15 cellular contexts compared by ENCODE assay signal in the genomic region with DNA sequence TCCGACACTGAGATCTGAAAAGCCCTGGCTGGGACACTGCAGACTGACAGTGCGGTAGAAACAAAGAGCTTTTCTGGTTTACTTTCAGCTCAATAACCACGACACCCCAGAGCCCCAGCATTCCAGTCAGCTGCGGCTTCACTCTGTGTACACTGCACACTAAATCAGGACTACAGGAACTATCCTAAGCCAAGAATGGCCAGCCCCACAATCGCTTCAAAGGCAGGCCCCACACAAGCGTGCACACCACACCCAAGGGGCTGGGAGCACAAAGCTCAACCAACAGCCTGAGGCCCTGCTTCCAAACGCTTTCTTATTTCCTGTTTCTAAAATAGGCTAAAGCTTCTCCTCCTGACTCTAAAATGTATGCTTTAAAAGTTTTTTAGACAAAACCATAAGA. TPM values are rescaled to one million over a fixed set of nuclear protein-coding genes. Genes with fewer than 3 reads are reported as not detected.
DNase-seq lines count a peak whose midpoint lies in the region; ATAC-seq, FAIRE-seq and TF ChIP-seq lines count a peak whose summit lies in the region.
"Had no signal": no experiment of that assay in that cellular context is flagged by ENCODE, and none has a peak within 500 bp of the region (broad histone marks: within the 10 kb centered on the region; RNA-seq: fewer than 3 reads in every experiment).

No MANE protein-coding gene starts in this region.

- ATAC-seq in activated CD8-positive, alpha-beta memory T cell treated with anti-CD3 and anti-CD28 coated beads, Interleukin-2, amount 10 ng/mL, durations not matched to agents 7 days and 5 days, result no peak
- peak; percentile 78 for ATAC-seq in esophagus mucosa
- no peak for ATAC-seq in GM19452 (IDR thresholded peaks at IDR 0.05; ENCODE audit: unreplicated experiment)

- CTCF ChIA-PET in activated CD8-positive, alpha-beta memory T cell treated with anti-CD3 and anti-CD28 coated beads, Interleukin-2, amount 10 ng/mL, durations not matched to agents 7 days and 5 days (lab: Charles Lee), result interaction anchor here (1.4 kb wide), 1 partner anchor 237 kb away, joined by 3 read pairs; no protein-coding TSS in a partner anchor

- FAIRE-seq in frontal cortex (lab: Jason Lieb, UNC), result no peak
- FAIRE-seq: A549 had no signal

- peak overlapping the region; percentile 14 for H3K27ac Mint-ChIP-seq in activated CD8-positive, alpha-beta memory T cell treated with anti-CD3 and anti-CD28 coated beads, Interleukin-2, amount 10 ng/mL, durations not matched to agents 7 days and 5 days
- peak overlapping the region; percentile 77 for H3K27ac Mint-ChIP-seq in type B pancreatic cell
- H3K27ac Mint-ChIP-seq: activated naive CD4-positive, alpha-beta T cell treated with anti-CD3 and anti-CD28 coated beads for 36 hours; nephron progenitor cell had no signal

- TF ChIP-seq CTCF in type B pancreatic cell (conservative IDR thresholded peaks at IDR 0.05), result no peak

- no peaks in the 10 kb centered on the region for H3K27me3 Mint-ChIP-seq in activated CD8-positive, alpha-beta memory T cell treated with anti-CD3 and anti-CD28 coated beads, Interleukin-2, amount 10 ng/mL, durations not matched to agents 7 days and 5 days
- H3K27me3 Mint-ChIP-seq in type B pancreatic cell, result no peaks in the 10 kb centered on the region

- H3K4me1 Mint-ChIP-seq in activated CD8-positive, alpha-beta memory T cell treated with anti-CD3 and anti-CD28 coated beads, Interleukin-2, amount 10 ng/mL, durations not matched to agents 7 days and 5 days, result peaks cover 5% of the 10 kb centered on the region
- peaks cover 15% of the 10 kb centered on the region for H3K4me1 Mint-ChIP-seq in type B pancreatic cell (ENCODE audit: unreplicated experiment)

- no peak for DNase-seq in activated CD8-positive, alpha-beta memory T cell treated with anti-CD3 and anti-CD28 coated beads, Interleukin-2, amount 10 ng/mL, durations not matched to agents 7 days and 5 days
- no peak for DNase-seq in activated CD8-positive, alpha-beta memory T cell treated with anti-CD3 and anti-CD28 coated beads for 24 hours
- DNase-seq in midbrain (lab: John Stamatoyannopoulos, UW), result peak; percentile 19
- no peak for DNase-seq in type B pancreatic cell (ENCODE audit: extremely low spot score, unreplicated experiment)
- no peak for DNase-seq in DMS53 (lab: John Stamatoyannopoulos, UW)
- no peak for DNase-seq in frontal cortex (ENCODE audit: low spot score in 2 of 2)
- DNase-seq: activated naive CD4-positive, alpha-beta T cell treated with anti-CD3 and anti-CD28 coated beads for 36 hours; DND-41; effector CD4-positive, alpha-beta T cell; MM.1S; nephron progenitor cell; stimulated activated CD4-positive, alpha-beta T cell treated with anti-CD3 and anti-CD28 coated beads, Interleukin-15, amount 100 ng/mL, for 24 hours had no signal

- H3K4me3 Mint-ChIP-seq in activated CD8-positive, alpha-beta memory T cell treated with anti-CD3 and anti-CD28 coated beads, Interleukin-2, amount 10 ng/mL, durations not matched to agents 7 days and 5 days, result no peak overlapping the region
- H3K4me3 Mint-ChIP-seq in type B pancreatic cell, result peak overlapping the region; percentile 39
- H3K4me3 Mint-ChIP-seq: activated naive CD4-positive, alpha-beta T cell treated with anti-CD3 and anti-CD28 coated beads for 36 hours; nephron progenitor cell had no signal

- H3K36me3 Mint-ChIP-seq in activated CD8-positive, alpha-beta memory T cell treated with anti-CD3 and anti-CD28 coated beads, Interleukin-2, amount 10 ng/mL, durations not matched to agents 7 days and 5 days, result peaks cover 41% of the 10 kb centered on the region
- H3K36me3 Mint-ChIP-seq in type B pancreatic cell, result peaks cover 27% of the 10 kb centered on the region

- H3K9me3 Mint-ChIP-seq in activated CD8-positive, alpha-beta memory T cell treated with anti-CD3 and anti-CD28 coated beads, Interleukin-2, amount 10 ng/mL, durations not matched to agents 7 days and 5 days (ENCODE audit: low read depth), result no peaks in the 10 kb centered on the region
- no peaks in the 10 kb centered on the region for H3K9me3 Mint-ChIP-seq in type B pancreatic cell
- H3K9me3 Mint-ChIP-seq: activated naive CD4-positive, alpha-beta T cell treated with anti-CD3 and anti-CD28 coated beads for 36 hours; nephron progenitor cell had no signal

RNA-seq across cellular contexts. Expression of a gene that starts 28.4 kb away (rescaled TPM):
- 10 to 100 TPM; 17.5 to 28.3 TPM for total RNA-seq in activated CD8-positive, alpha-beta memory T cell treated with anti-CD3 and anti-CD28 coated beads, Interleukin-2, amount 10 ng/mL, durations not matched to agents 7 days and 5 days
- total RNA-seq in esophagus mucosa, result 14.8 TPM
- total RNA-seq in type B pancreatic cell (ENCODE audit: low replicate concordance), result 18.5 and 19.9 TPM in 2 replicates
- 14.3 TPM for total RNA-seq in frontal cortex

RNA-seq across cellular contexts. Expression of a gene that starts 48.1 kb away (rescaled TPM):
- total RNA-seq in activated CD8-positive, alpha-beta memory T cell treated with anti-CD3 and anti-CD28 coated beads, Interleukin-2, amount 10 ng/mL, durations not matched to agents 7 days and 5 days, result 1 to 10 TPM; 4.5 to 7.6 TPM
- total RNA-seq in esophagus mucosa, result 23.8 TPM
- 0.63 and 1.2 TPM in 2 replicates for total RNA-seq in type B pancreatic cell (ENCODE audit: low replicate concordance)
- 2.4 TPM for total RNA-seq in frontal cortex
